ENCODE assay signal across 21 cellular contexts in genomic region chr9:131027048-131027871, GRCh38. TPM values are rescaled to one million over a fixed set of nuclear protein-coding genes. Genes with fewer than 3 reads are reported as not detected.
DNase-seq lines count a peak whose midpoint lies in the region; ATAC-seq and TF ChIP-seq lines count a peak whose summit lies in the region.
"Had no signal": no experiment of that assay in that cellular context is flagged by ENCODE, and none has a peak within 500 bp of the region (broad histone marks: within the 10 kb centered on the region; RNA-seq: fewer than 3 reads in every experiment).

No MANE protein-coding gene starts in this region.

- no peaks in the 10 kb centered on the region for H3K9me3 ChIP-seq in right atrium auricular region
- H3K9me3 ChIP-seq in osteoblast (ENCODE audit: low read depth, low read length): no peaks in the 10 kb centered on the region
- H3K9me3 ChIP-seq: BLaER1, Caco-2 had no signal

- H3K4me2 ChIP-seq in osteoblast (ENCODE audit: insufficient read depth, low read length): no peak overlapping the region
- H3K4me2 ChIP-seq: BLaER1 had no signal

- no peak for TF ChIP-seq POLR2A in lower leg skin (IDR thresholded peaks at IDR 0.05)

- H3K27me3 ChIP-seq in right atrium auricular region (no peaks in the 10 kb centered on the region), osteoblast (ENCODE audit: insufficient read depth, low read length) (peaks cover 7% of the 10 kb centered on the region)

- intact Hi-C loops in Right ventricle myocardium superior (cut with DNase I): no loop called here
- intact Hi-C loops in lower leg skin (cut with DNase I; ENCODE audit: low total_unique reads): no loop called here

- peak; percentile 31 for DNase-seq in Right ventricle myocardium superior
- no peak for DNase-seq in right atrium auricular region (ENCODE audit: low spot score)
- DNase-seq in left kidney (ENCODE audit: low read depth, low spot score): peak; percentile 16
- DNase-seq in osteoblast (ENCODE audit: insufficient read length, low spot score, missing footprints): peak; percentile 43
- DNase-seq in lower leg skin (ENCODE audit: low spot score in 2 of 2): no peak
- no peak for DNase-seq in iPS-NIHi7 (ENCODE audit: extremely low spot score)
- DNase-seq: Caco-2; CD4-positive, CD25-positive, alpha-beta regulatory T cell; CD8-positive, alpha-beta T cell; DMS153; DMS79; EL; GDM1; GOT3; H7; HCEC 1CT had no signal

- H3K79me2 ChIP-seq in osteoblast (ENCODE audit: insufficient read depth, low read length): no peaks in the 10 kb centered on the region

- no peak overlapping the region for H3K4me3 ChIP-seq in right atrium auricular region
- H3K4me3 ChIP-seq in osteoblast (ENCODE audit: insufficient read depth, low read length): no peak overlapping the region
- H3K4me3 ChIP-seq in lower leg skin (ENCODE audit: low read depth, poor library complexity, severe bottlenecking): no peak overlapping the region
- H3K4me3 ChIP-seq: BLaER1, GM12878 had no signal

- H3K36me3 ChIP-seq in right atrium auricular region (no peaks in the 10 kb centered on the region), osteoblast (ENCODE audit: insufficient read depth, low read length) (no peaks in the 10 kb centered on the region)
- H3K36me3 ChIP-seq: BLaER1 had no signal

- ATAC-seq in Right ventricle myocardium superior (ENCODE audit: poor library complexity): no peak
- no peak for ATAC-seq in GM19452 (IDR thresholded peaks at IDR 0.05; ENCODE audit: unreplicated experiment)
- ATAC-seq: CD8-positive, alpha-beta T cell; GM12878 had no signal

- H2AFZ ChIP-seq in osteoblast (ENCODE audit: low read length): no peak overlapping the region

- H3K4me1 ChIP-seq in right atrium auricular region: no peaks in the 10 kb centered on the region
- no peaks in the 10 kb centered on the region for H3K4me1 ChIP-seq in osteoblast (ENCODE audit: insufficient read depth, low read length)
- H3K4me1 ChIP-seq: Caco-2 had no signal

- 93 to 94% methylated on average over 23 of the region's 23 CpGs for WGBS in lower leg skin, 2 donors

- no peak overlapping the region for H3K27ac ChIP-seq in right atrium auricular region
- no peak overlapping the region for H3K27ac ChIP-seq in osteoblast (ENCODE audit: low read depth, low read length)
- H3K27ac ChIP-seq: 22Rv1, BLaER1, C4-2B had no signal

- no peak for TF ChIP-seq CTCF in right atrium auricular region (IDR thresholded peaks at IDR 0.05)
- TF ChIP-seq CTCF in osteoblast (IDR thresholded peaks at IDR 0.05; ENCODE audit: extremely low read depth, low read depth, low read length): no peak
- TF ChIP-seq CTCF in lower leg skin (IDR thresholded peaks at IDR 0.05): no peak

- no peaks in the 10 kb centered on the region for H4K20me1 ChIP-seq in osteoblast (ENCODE audit: insufficient read depth, low read length)
- H4K20me1 ChIP-seq: BLaER1 had no signal

RNA-seq across cellular contexts. Expression of gene LAMC3, which starts 18.3 kb away (rescaled TPM):
- total RNA-seq in Right ventricle myocardium superior (0.03 TPM), right atrium auricular region (1 to 10 TPM in 1 of 2 donors, under 1 TPM in 1; 0.56 to 1.6 TPM), osteoblast (under 0.01 TPM in 1 of 2 replicates, not detected in the other), lower leg skin (10 to 100 TPM in 3 of 4 donors, 1 to 10 TPM in 1; 9.1 to 23.0 (median 11.2) TPM)

Comparison
In these comparisons a context has a peak if more than half of its experiments do, and no peak if none do; other contexts are left out.
1. DNase-seq: peak in Right ventricle myocardium superior (single experiment), left kidney (single experiment) and osteoblast (single experiment); none in right atrium auricular region (single experiment), lower leg skin (0 of 2) and iPS-NIHi7 (single experiment).